Comparison of ENCODE assay signal across 8 cellular contexts in genomic region chrX:72100824-72101351, GRCh38. TPM values are rescaled to one million over a fixed set of nuclear protein-coding genes. Genes with fewer than 3 reads are reported as not detected.
DNase-seq lines count a peak whose midpoint lies in the region; ATAC-seq, FAIRE-seq and TF ChIP-seq lines count a peak whose summit lies in the region.

No MANE protein-coding gene starts in this region.

- no TSS peak for BruUV-seq in GM12878 (replicated peaks; lab: Mats Ljungman, UMichigan)

- H2AFZ ChIP-seq in GM12878 (ENCODE audit: control insufficient read depth, low read depth, low read length): no peak overlapping the region

- no peak overlapping the region for H3K9ac ChIP-seq in GM12878 (ENCODE audit: control insufficient read depth, insufficient read depth, low read length)

- no peaks in the 10 kb centered on the region for H3K79me2 ChIP-seq in GM12878 (ENCODE audit: control insufficient read depth, insufficient read depth, low read length)

- SMC1A ChIA-PET in GM12878 (lab: Charles Lee; ENCODE audit: uncharacterized antibody, unreplicated experiment): no interaction called here

- H3K27me3 ChIP-seq in GM12878 (replicated peaks in 1 of 2; ENCODE audit: control insufficient read depth in 2 of 2, insufficient read depth in 2 of 2, low read length in 1 of 2): no peaks in the 10 kb centered on the region

- intact Hi-C loops in GM12878 (cut with micrococcal nuclease; ENCODE audit: unreplicated experiment): loop anchor here (2.0 to 10.0 kb wide), 2 partner anchors 24 to 586 kb away; no protein-coding TSS in a partner anchor

- in situ Hi-C loops in GM12878 (cut with MboI): no loop called here

- CTCF ChIA-PET in GM12878 (lab: Yijun Ruan, JAX): interaction anchor here (1.5 kb wide), 1 partner anchor 80 kb away, joined by 5 read pairs; no protein-coding TSS in a partner anchor

- no peaks in the 10 kb centered on the region for H3K36me3 ChIP-seq in GM12878 (ENCODE audit: control insufficient read depth in 2 of 2, insufficient read depth in 2 of 2, low read length in 1 of 2)

- TF ChIP-seq CTCF in GM12878 (IDR thresholded peaks at IDR 0.05 in 2 of 3, conservative IDR thresholded peaks at IDR 0.05 in 1 of 3; ENCODE audit: control insufficient read depth in 2 of 3, extremely low read depth in 1 of 3, insufficient read depth in 1 of 3, low read depth in 3 of 3, low read length in 3 of 3) (no peak), omental fat pad (IDR thresholded peaks at IDR 0.05) (no peak)

- peak; percentile 65 for ATAC-seq in GM19023 (IDR thresholded peaks at IDR 0.05; ENCODE audit: unreplicated experiment)
- ATAC-seq in HG03064 (IDR thresholded peaks at IDR 0.05; ENCODE audit: low read depth, unreplicated experiment): peak; percentile 66
- peak; percentile 93 for ATAC-seq in GM12878
- no peak for ATAC-seq in omental fat pad (ENCODE audit: low FRiP score)
- ATAC-seq in SK-N-SH treated with all-trans-retinoic acid at 6 μM for 48 hours: no peak

- H4K20me1 ChIP-seq in GM12878 (ENCODE audit: control insufficient read depth, insufficient read depth): no peaks in the 10 kb centered on the region

- no peak overlapping the region for H3K27ac ChIP-seq in GM12878 (ENCODE audit: control insufficient read depth, insufficient read depth)

- no peak overlapping the region for H3K4me3 ChIP-seq in GM12878

- POLR2A ChIA-PET in GM12878 (lab: Charles Lee): interaction anchor here (1.0 kb wide), 1 partner anchor 83 kb away, joined by 3 read pairs; no protein-coding TSS in a partner anchor

- peak overlapping the region; percentile 63; the same call in 1 of the 2 replicates for H3K4me2 ChIP-seq in GM12878 (ENCODE audit: control insufficient read depth, insufficient read depth)

- TF ChIP-seq RAD21 in GM12878 (IDR thresholded peaks at IDR 0.05; ENCODE audit: insufficient read depth, low read depth, low read length): no peak

- TF ChIP-seq POLR2A in GM12878 (IDR thresholded peaks at IDR 0.05; ENCODE audit: low read depth, low read length): no peak

- H3K9me3 ChIP-seq in GM12878 (replicated peaks; ENCODE audit: control insufficient read depth, insufficient read depth, low read length): no peaks in the 10 kb centered on the region

- 3% methylated on average over 9 of the region's 9 CpGs for WGBS in GM12878 (ENCODE audit: insufficient coverage, insufficient replicate concordance, low lambda C conversion rate, missing lambda C conversion rate)

- RAD21 ChIA-PET in GM12878 (lab: Charles Lee; ENCODE audit: unreplicated experiment): interaction anchor here (1.2 kb wide), 1 partner anchor 25 kb away, joined by 6 read pairs; no protein-coding TSS in a partner anchor

- peak; percentile 80 for FAIRE-seq in GM12878 (lab: Jason Lieb, UNC)

- TF ChIP-seq EP300 in GM12878 (IDR thresholded peaks at IDR 0.05; ENCODE audit: borderline replicate concordance in 1 of 2, control insufficient read depth in 1 of 2, low read depth in 2 of 2, low read length in 2 of 2): peak; percentile 49 to 55; a peak in 2 of 4 replicates

- peaks cover 25% of the 10 kb centered on the region for H3K4me1 ChIP-seq in GM12878 (ENCODE audit: control insufficient read depth, insufficient read depth, low read length)

- DNase-seq in T-helper 9 cell: peak; percentile 65
- peak; percentile 70 for DNase-seq in GM12878 (ENCODE audit: low read depth, low spot score)
- peak in 2 of 3 donors; percentile 18 to 39 for DNase-seq in stimulated activated CD4-positive, alpha-beta T cell treated with anti-CD3 and anti-CD28 coated beads, TNF-alpha, amount 100 ng/mL, for 48 hours (ENCODE audit: low read depth in 3 of 3)
- DNase-seq in omental fat pad (ENCODE audit: low spot score): no peak
- no peak for DNase-seq in epidermal melanocyte (ENCODE audit: insufficient read length, low spot score)

TF ChIP-seq in GM12878, 131 proteins besides CTCF, POLR2A, EP300 and RAD21 (continues in another document):
- TF ChIP-seq CBFB (IDR thresholded peaks at IDR 0.05; ENCODE audit: low read depth) (peak; percentile 81), TARDBP (IDR thresholded peaks at IDR 0.05; ENCODE audit: borderline replicate concordance) (no peak), FOS (IDR thresholded peaks at IDR 0.05; ENCODE audit: borderline replicate concordance, extremely low read depth, insufficient read length) (no peak), E4F1 (IDR thresholded peaks at IDR 0.05; ENCODE audit: borderline replicate concordance, partially characterized antibody) (no peak), NFIC (IDR thresholded peaks at IDR 0.05; ENCODE audit: low read depth, low read length) (peak; percentile 61; the same call in 1 of the 2 replicates), NR2C2 (IDR thresholded peaks at IDR 0.05; ENCODE audit: borderline replicate concordance, control insufficient read depth, insufficient read length, low read depth) (no peak), ZNF384 (IDR thresholded peaks at IDR 0.05; ENCODE audit: borderline replicate concordance, low read depth, low read length) (peak; percentile 97), EZH2 (IDR thresholded peaks at IDR 0.05; ENCODE audit: borderline replicate concordance, control insufficient read depth, low read depth, low read length) (no peak)

TF ChIP-seq in SK-N-SH treated with all-trans-retinoic acid at 6 μM for 48 hours, 23 proteins besides CTCF, POLR2A, EP300 and RAD21:
- TF ChIP-seq BACH2 (CRISPR knock-in tag; IDR thresholded peaks at IDR 0.05; ENCODE audit: borderline replicate concordance) (no peak), RARB (CRISPR knock-in tag; IDR thresholded peaks at IDR 0.05) (no peak), PPARA (CRISPR knock-in tag; IDR thresholded peaks at IDR 0.05; ENCODE audit: borderline replicate concordance) (no peak), ESRRG (CRISPR knock-in tag; IDR thresholded peaks at IDR 0.05) (no peak), POU6F1 (CRISPR knock-in tag; IDR thresholded peaks at IDR 0.05; ENCODE audit: borderline replicate concordance, low read depth) (no peak), CSDC2 (CRISPR knock-in tag; IDR thresholded peaks at IDR 0.05) (no peak), SNAI2 (CRISPR knock-in tag; IDR thresholded peaks at IDR 0.05) (no peak), TSHZ2 (CRISPR knock-in tag; IDR thresholded peaks at IDR 0.05) (no peak), ZNF565 (CRISPR knock-in tag; conservative IDR thresholded peaks at IDR 0.05; ENCODE audit: low read depth) (no peak)

RNA-seq across cellular contexts. Expression of gene RTL5, which starts 30.8 kb away (rescaled TPM):
- not detected in 2 replicates for total RNA-seq in GM12878 (2013; cell fraction: nucleolus; rRNA removed)
- total RNA-seq in GM12878 (2014; rRNA removed): under 0.01 and 0.11 TPM in 2 replicates
- total RNA-seq in GM12878 (2014; rRNA removed; fragmentation: Illumina TruSeq; extraction: Trizol): not detected in 2 replicates
- total RNA-seq in GM12878 (2021): 0.05 and 0.10 TPM in 2 replicates
- 0.25 TPM for polyA plus RNA-seq in GM12878 (2011; ENCODE audit: low read depth)
- not detected in 2 replicates for polyA plus RNA-seq in GM12878 (2011; rRNA removed)
- not detected in 2 replicates for polyA plus RNA-seq in GM12878 (2011; cell fraction: cytosol; rRNA removed)
- polyA plus RNA-seq in GM12878 (2011; cell fraction: nucleus; rRNA removed): 0.06 and 0.15 TPM in 2 replicates
- polyA plus RNA-seq in GM12878 (2012): 0.28 and 0.34 TPM in 2 replicates
- polyA plus RNA-seq in GM12878 (2014; fragmentation: Illumina TruSeq; extraction: Trizol): 0.01 TPM in 1 of 2 replicates, not detected in the other
- not detected for polyA plus RNA-seq in GM12878 (2014; fragmentation: Nextera tagmentation; extraction: Ambion mirVana)
- 0.03 and 0.05 TPM in 2 replicates for polyA plus RNA-seq in GM12878 (2014; rRNA removed)
- under 1 TPM in 1 of 2 experiments, not detected in 1; 0.08 TPM for polyA plus RNA-seq in GM12878 (2016; fragmentation: Nextera tagmentation; extraction: Ambion mirVana)
- not detected in 2 replicates for polyA minus RNA-seq in GM12878 (2011; rRNA and poly(A)+ RNA removed)
- not detected in 2 replicates for polyA minus RNA-seq in GM12878 (2011; cell fraction: cytosol; rRNA and poly(A)+ RNA removed)
- not detected in 2 replicates for polyA minus RNA-seq in GM12878 (2011; cell fraction: nucleus; rRNA and poly(A)+ RNA removed)
- 1 to 10 TPM; 3.7 to 6.9 (median 4.4) TPM for total RNA-seq in omental fat pad

Comparison
In these comparisons a context has a peak if more than half of its experiments do, and no peak if none do; other contexts are left out.
1. ATAC-seq: peak in GM19023 (single experiment), HG03064 (single experiment) and GM12878 (single experiment); none in omental fat pad (single experiment) and SK-N-SH treated with all-trans-retinoic acid at 6 μM for 48 hours (single experiment).
2. DNase-seq: peak in T-helper 9 cell (single experiment), GM12878 (single experiment) and stimulated activated CD4-positive, alpha-beta T cell treated with anti-CD3 and anti-CD28 coated beads, TNF-alpha, amount 100 ng/mL, for 48 hours (2 of 3); none in omental fat pad (single experiment) and epidermal melanocyte (single experiment).
3. RNA of gene RTL5, which starts 30.8 kb away (total RNA-seq): 3.7 to 6.9 TPM in omental fat pad; under 0.01 to 0.11 TPM in GM12878; every median in the first group is over 4 times any median in the second.